ENCODE assay signal across 17 cellular contexts in genomic region chr6:125968493-125968892, GRCh38. TPM values are rescaled to one million over a fixed set of nuclear protein-coding genes. Genes with fewer than 3 reads are reported as not detected.
DNase-seq lines count a peak whose midpoint lies in the region; ATAC-seq and TF ChIP-seq lines count a peak whose summit lies in the region.
"Had no signal": no experiment of that assay in that cellular context is flagged by ENCODE, and none has a peak within 500 bp of the region (broad histone marks: within the 10 kb centered on the region; RNA-seq: fewer than 3 reads in every experiment).

No MANE protein-coding gene starts in this region.

- ATAC-seq in GM18520 (IDR thresholded peaks at IDR 0.05; ENCODE audit: unreplicated experiment) (peak; percentile 55), HG02763 (IDR thresholded peaks at IDR 0.05; ENCODE audit: unreplicated experiment) (peak; percentile 51)
- ATAC-seq in central memory CD8-positive, alpha-beta T cell (replicated peaks; ENCODE audit: extremely low read depth, poor library complexity, severe bottlenecking), result no peak
- ATAC-seq: K562 had no signal

- H3K4me3 ChIP-seq in BLaER1, result no peak overlapping the region
- H3K4me3 ChIP-seq in smooth muscle cell, result no peak overlapping the region
- H3K4me3 ChIP-seq: K562, SK-N-MC had no signal

- H3K4me1 ChIP-seq in BLaER1, result peaks cover 11% of the 10 kb centered on the region
- no peaks in the 10 kb centered on the region for H3K4me1 ChIP-seq in smooth muscle cell (ENCODE audit: low read depth)

- no peaks in the 10 kb centered on the region for H3F3A ChIP-seq in smooth muscle cell (ENCODE audit: low read depth)

- H3K9ac ChIP-seq in BLaER1 (no peak overlapping the region), smooth muscle cell (ENCODE audit: low read depth) (no peak overlapping the region)

- H3K4me2 ChIP-seq in BLaER1, result peak overlapping the region; percentile 52
- H3K4me2 ChIP-seq in smooth muscle cell, result no peak overlapping the region

- no peak overlapping the region for H2AFZ ChIP-seq in smooth muscle cell (ENCODE audit: low read depth)

- no peaks in the 10 kb centered on the region for H3K27me3 Mint-ChIP-seq in central memory CD8-positive, alpha-beta T cell

- H3K27ac Mint-ChIP-seq in central memory CD8-positive, alpha-beta T cell (ENCODE audit: low read depth), result peak overlapping the region; percentile 45

- H3K9me3 Mint-ChIP-seq in central memory CD8-positive, alpha-beta T cell, result no peaks in the 10 kb centered on the region
- H3K9me3 Mint-ChIP-seq: CD14-positive monocyte had no signal

- peaks cover 24% of the 10 kb centered on the region for H3K4me1 Mint-ChIP-seq in central memory CD8-positive, alpha-beta T cell

- H3K27ac ChIP-seq in BLaER1, result no peak overlapping the region
- no peak overlapping the region for H3K27ac ChIP-seq in smooth muscle cell (ENCODE audit: low read depth)
- H3K27ac ChIP-seq: SK-N-MC had no signal

- no peak overlapping the region for H3K4me3 Mint-ChIP-seq in central memory CD8-positive, alpha-beta T cell
- H3K4me3 Mint-ChIP-seq: CD14-positive monocyte had no signal

- H3K27me3 ChIP-seq in BLaER1, result no peaks in the 10 kb centered on the region
- H3K27me3 ChIP-seq in smooth muscle cell (ENCODE audit: low read depth), result no peaks in the 10 kb centered on the region

- H3K79me2 ChIP-seq in smooth muscle cell (ENCODE audit: low read depth), result peaks cover 9% of the 10 kb centered on the region

- no peak for TF ChIP-seq CTCF in smooth muscle cell (IDR thresholded peaks at IDR 0.05; ENCODE audit: borderline replicate concordance, insufficient read depth, poor library complexity, severe bottlenecking)

- DNase-seq in central memory CD8-positive, alpha-beta T cell (ENCODE audit: low spot score in 2 of 2), result no peak
- DNase-seq in smooth muscle cell (lab: John Stamatoyannopoulos, UW; ENCODE audit: unreplicated experiment) (no peak), T1000 (lab: John Stamatoyannopoulos, UW) (no peak), NCI-H748 (lab: John Stamatoyannopoulos, UW; ENCODE audit: unreplicated experiment) (no peak), NOMO-1 treated with dmso at 0.1 percent for 144 hours (lab: John Stamatoyannopoulos, UW; ENCODE audit: unreplicated experiment) (no peak)
- DNase-seq: COR-L47, H7, NCI-H1048, NCI-H2081, NCI-H510A, NCI-H82 had no signal

- H4K20me1 ChIP-seq in BLaER1 (peaks cover 6% of the 10 kb centered on the region; the same call in 1 of the 2 replicates), smooth muscle cell (ENCODE audit: low read depth) (no peaks in the 10 kb centered on the region)

- H3K36me3 Mint-ChIP-seq in central memory CD8-positive, alpha-beta T cell (ENCODE audit: insufficient read depth), result peaks cover 24% of the 10 kb centered on the region

- whole genome bisulfite sequencing in smooth muscle cell (ENCODE audit: low lambda C conversion rate), result 93% methylated on average over 2 of the region's 2 CpGs

- H3K36me3 ChIP-seq in BLaER1 (peaks cover 32% of the 10 kb centered on the region), smooth muscle cell (ENCODE audit: low read depth) (peaks cover 11% of the 10 kb centered on the region)

- H3K9me3 ChIP-seq in BLaER1 (no peaks in the 10 kb centered on the region), smooth muscle cell (replicated peaks; ENCODE audit: low read depth) (no peaks in the 10 kb centered on the region)

RNA-seq across cellular contexts. Expression of gene HINT3, which starts 11.9 kb away (rescaled TPM):
- 13.1 and 21.2 TPM in 2 replicates for total RNA-seq in smooth muscle cell
- 6.8 and 10.0 TPM in 2 replicates for polyA plus RNA-seq in smooth muscle cell

RNA-seq across cellular contexts. Expression of gene TRMT11, which starts 17.8 kb away (rescaled TPM):
- 21.6 and 26.2 TPM in 2 replicates for total RNA-seq in smooth muscle cell
- polyA plus RNA-seq in smooth muscle cell, result 12.8 and 17.4 TPM in 2 replicates
